ENCODE assay signal across 8 cellular contexts in genomic region chr18:53567935-53568574, GRCh38.
A peak's percentile ranks its signal among the peaks of the same experiment; 100 is the strongest.
DNase-seq lines count a peak whose midpoint lies in the region; ATAC-seq and TF ChIP-seq lines count a peak whose summit lies in the region.

No MANE protein-coding gene starts in this region.

- no peak overlapping the region for H2AFZ ChIP-seq in Loucy (ENCODE audit: low read length)

- H3K9me2 ChIP-seq in Loucy (replicated peaks; ENCODE audit: low read depth, low read length), result no peaks in the 10 kb centered on the region

- H3K9ac ChIP-seq in Loucy (ENCODE audit: low read depth, low read length, poor library complexity, severe bottlenecking), result no peak overlapping the region

- no peaks in the 10 kb centered on the region for H4K20me1 ChIP-seq in Loucy (ENCODE audit: insufficient read depth, low read length, poor library complexity, severe bottlenecking)

- WGBS in tibial nerve, 2 donors, result 43 to 46% methylated on average over 12 of the region's 12 CpGs

- H3K79me2 ChIP-seq in Loucy (ENCODE audit: insufficient read depth, low read length), result no peaks in the 10 kb centered on the region

- no peak overlapping the region for H3K4me2 ChIP-seq in Loucy (ENCODE audit: low read depth, low read length, poor library complexity, severe bottlenecking)

- H3K27me3 ChIP-seq in Loucy (ENCODE audit: insufficient read depth, low read length, poor library complexity, severe bottlenecking), result no peaks in the 10 kb centered on the region
- peaks cover 50% of the 10 kb centered on the region for H3K27me3 ChIP-seq in WERI-Rb-1 (ENCODE audit: insufficient read depth, low read depth, severe bottlenecking)
- no peaks in the 10 kb centered on the region for H3K27me3 ChIP-seq in right atrium auricular region
- H3K27me3 ChIP-seq in tibial nerve, result no peaks in the 10 kb centered on the region

- H3K9me3 ChIP-seq in Loucy (ENCODE audit: insufficient read depth, low read depth, low read length), result no peaks in the 10 kb centered on the region
- no peaks in the 10 kb centered on the region for H3K9me3 ChIP-seq in WERI-Rb-1 (ENCODE audit: severe bottlenecking)
- H3K9me3 ChIP-seq in right atrium auricular region, result no peaks in the 10 kb centered on the region
- no peaks in the 10 kb centered on the region for H3K9me3 ChIP-seq in tibial nerve

- no peaks in the 10 kb centered on the region for H3F3A ChIP-seq in Loucy (ENCODE audit: low read depth)

- H3K27ac ChIP-seq in WERI-Rb-1 (no peak overlapping the region), right atrium auricular region (no peak overlapping the region), tibial nerve (no peak overlapping the region), substantia nigra (ENCODE audit: low read depth, low read length, poor library complexity, severe bottlenecking) (no peak overlapping the region)

- no peak overlapping the region for H3K4me3 ChIP-seq in AG09309 (ENCODE audit: control insufficient read depth, low read depth, low read length)
- no peak overlapping the region for H3K4me3 ChIP-seq in Loucy (ENCODE audit: low read length, poor library complexity, severe bottlenecking)
- no peak overlapping the region for H3K4me3 ChIP-seq in WERI-Rb-1 (ENCODE audit: low read depth, low read length)
- no peak overlapping the region for H3K4me3 ChIP-seq in right atrium auricular region
- H3K4me3 ChIP-seq in tibial nerve, result no peak overlapping the region

- DNase-seq in AG09309 (ENCODE audit: low read depth), result peak; percentile 3
- peak; percentile 13 for DNase-seq in WERI-Rb-1
- no peak for DNase-seq in right atrium auricular region (ENCODE audit: low spot score)
- peak in 1 of 2 donors; percentile 30 for DNase-seq in tibial nerve (ENCODE audit: low spot score in 2 of 2)
- no peak for DNase-seq in ecto neural progenitor cell (ENCODE audit: low spot score)
- DNase-seq in substantia nigra (lab: John Stamatoyannopoulos, UW), result no peak

- H3K4me1 ChIP-seq in Loucy (ENCODE audit: insufficient read depth, low read length, poor library complexity, severe bottlenecking) (no peaks in the 10 kb centered on the region), right atrium auricular region (no peaks in the 10 kb centered on the region), tibial nerve (peaks cover 0 to 14% (median 0%) of the 10 kb centered on the region in 4 donors)

- H3K36me3 ChIP-seq in Loucy (ENCODE audit: insufficient read depth, low read length) (no peaks in the 10 kb centered on the region), WERI-Rb-1 (no peaks in the 10 kb centered on the region), right atrium auricular region (no peaks in the 10 kb centered on the region), tibial nerve (no peaks in the 10 kb centered on the region)

- ATAC-seq in GM18511 (IDR thresholded peaks at IDR 0.05; ENCODE audit: unreplicated experiment), result peak; percentile 69

- no peak for TF ChIP-seq POLR2A in tibial nerve (IDR thresholded peaks at IDR 0.05)

- TF ChIP-seq EP300 in tibial nerve (IDR thresholded peaks at IDR 0.05), result no peak

- TF ChIP-seq CTCF in AG09309 (IDR thresholded peaks at IDR 0.05; ENCODE audit: control insufficient read depth, insufficient read depth, low read depth, low read length, missing control alignments) (peak; percentile 47), Loucy (conservative IDR thresholded peaks at IDR 0.05; ENCODE audit: low read length) (peak; percentile 71), WERI-Rb-1 (IDR thresholded peaks at IDR 0.05; ENCODE audit: low read depth, low read length) (peak; percentile 48; the same call in 1 of the 2 replicates), right atrium auricular region (IDR thresholded peaks at IDR 0.05) (peak; percentile 54 to 71), tibial nerve (IDR thresholded peaks at IDR 0.05) (peak in 4 of 5 experiments; percentile 34 to 47 (median 38))

Comparison
In these comparisons a context has a peak if more than half of its experiments do, and no peak if none do; other contexts are left out.
1. DNase-seq: peak in AG09309 (single experiment) and WERI-Rb-1 (single experiment); none in right atrium auricular region (single experiment), ecto neural progenitor cell (single experiment) and substantia nigra (0 of 49).
2. Peak in every context shown above with its lines, with median percentiles within 50 percentile points of each other: CTCF ChIP-seq.